1 cellular context compared by ENCODE assay signal in genomic region chr17:33120103-33120502, GRCh38.
TF ChIP-seq lines count a peak whose summit lies in the region.

No MANE protein-coding gene starts in this region.

TF ChIP-seq in IMR-90, 13 proteins besides CTCF, POLR2A, EP300 and RAD21 (continued from another document):
- no peak for TF ChIP-seq BHLHE40 (IDR thresholded peaks at IDR 0.05; ENCODE audit: low read depth, low read length)
- no peak for TF ChIP-seq MXI1 (IDR thresholded peaks at IDR 0.05; ENCODE audit: borderline replicate concordance, low read depth, low read length)
